Comparison of ENCODE assay signal across 15 cellular contexts in genomic region chr2:177782613-177783012, GRCh38.
DNase-seq lines count a peak whose midpoint lies in the region; ATAC-seq and TF ChIP-seq lines count a peak whose summit lies in the region.
"Had no signal": no experiment of that assay in that cellular context is flagged by ENCODE, and none has a peak within 500 bp of the region (broad histone marks: within the 10 kb centered on the region; RNA-seq: fewer than 3 reads in every experiment).

No MANE protein-coding gene starts in this region.

- H3K4me1 ChIP-seq in HEK293 (ENCODE audit: control insufficient read depth, insufficient read depth, low read length): peaks cover 4% of the 10 kb centered on the region; the same call in 1 of the 2 replicates
- no peaks in the 10 kb centered on the region for H3K4me1 ChIP-seq in thyroid gland
- H3K4me1 ChIP-seq: BE2C had no signal

- no peak for TF ChIP-seq CTCF in natural killer cell (IDR thresholded peaks at IDR 0.05)
- no peak for TF ChIP-seq CTCF in HEK293 (tag by site-specific recombination; IDR thresholded peaks at IDR 0.05)
- no peak for TF ChIP-seq CTCF in thyroid gland (IDR thresholded peaks at IDR 0.05)

- H3K9me3 ChIP-seq in HEK293 (ENCODE audit: control insufficient read depth, insufficient read depth, low read depth, low read length) (no peaks in the 10 kb centered on the region), thyroid gland (no peaks in the 10 kb centered on the region)
- H3K9me3 ChIP-seq: BE2C had no signal

- no peak overlapping the region for H3K4me3 Mint-ChIP-seq in natural killer cell
- H3K4me3 Mint-ChIP-seq in natural killer cell treated with Interleukin-12 subunit alpha and Interleukin-12 subunit beta and Interleukin-15 and Interleukin-18, amount 100 ng/mL, for 72 hours: no peak overlapping the region
- no peak overlapping the region for H3K4me3 Mint-ChIP-seq in central memory CD8-positive, alpha-beta T cell
- H3K4me3 Mint-ChIP-seq: CD14-positive monocyte; CD8-positive, alpha-beta T cell; H9 had no signal

- DNase-seq in natural killer cell (no peak), thyroid gland (no peak)
- no peak for DNase-seq in natural killer cell treated with Interleukin-12 subunit alpha and Interleukin-12 subunit beta and Interleukin-15 and Interleukin-18, amount 100 ng/mL, for 72 hours (ENCODE audit: low spot score)
- DNase-seq in central memory CD8-positive, alpha-beta T cell (ENCODE audit: low spot score in 2 of 2): no peak
- no peak for DNase-seq in central memory CD4-positive, alpha-beta T cell
- no peak for DNase-seq in activated CD8-positive, alpha-beta memory T cell treated with anti-CD3 and anti-CD28 coated beads for 24 hours
- DNase-seq: BE2C; CD8-positive, alpha-beta T cell; COR-L47; DND-41; GDM1; GOT3; H9 had no signal

- H3K36me3 Mint-ChIP-seq in natural killer cell: no peaks in the 10 kb centered on the region
- H3K36me3 Mint-ChIP-seq in natural killer cell treated with Interleukin-12 subunit alpha and Interleukin-12 subunit beta and Interleukin-15 and Interleukin-18, amount 100 ng/mL, for 72 hours: peaks cover 6% of the 10 kb centered on the region
- peaks cover 2% of the 10 kb centered on the region for H3K36me3 Mint-ChIP-seq in central memory CD8-positive, alpha-beta T cell (ENCODE audit: insufficient read depth)
- H3K36me3 Mint-ChIP-seq: CD14-positive monocyte; CD8-positive, alpha-beta T cell had no signal

- no peaks in the 10 kb centered on the region for H3K9me3 Mint-ChIP-seq in natural killer cell
- H3K9me3 Mint-ChIP-seq in natural killer cell treated with Interleukin-12 subunit alpha and Interleukin-12 subunit beta and Interleukin-15 and Interleukin-18, amount 100 ng/mL, for 72 hours: peaks cover 9% of the 10 kb centered on the region
- H3K9me3 Mint-ChIP-seq in central memory CD8-positive, alpha-beta T cell: no peaks in the 10 kb centered on the region
- H3K9me3 Mint-ChIP-seq: CD8-positive, alpha-beta T cell had no signal

- peaks cover 20 to 38% of the 10 kb centered on the region in 2 donors for H3K4me1 Mint-ChIP-seq in natural killer cell
- peaks cover 33 to 36% of the 10 kb centered on the region in 2 donors for H3K4me1 Mint-ChIP-seq in natural killer cell treated with Interleukin-12 subunit alpha and Interleukin-12 subunit beta and Interleukin-15 and Interleukin-18, amount 100 ng/mL, for 72 hours (ENCODE audit: low read depth in 2 of 2)
- H3K4me1 Mint-ChIP-seq in central memory CD8-positive, alpha-beta T cell: peaks cover 30% of the 10 kb centered on the region

- POLR2A ChIA-PET in HEK293 (lab: Yijun Ruan, JAX): no interaction called here

- ATAC-seq in natural killer cell: no peak
- no peak for ATAC-seq in natural killer cell treated with Interleukin-12 subunit alpha and Interleukin-12 subunit beta and Interleukin-15 and Interleukin-18, amount 100 ng/mL, for 72 hours
- ATAC-seq in central memory CD8-positive, alpha-beta T cell (replicated peaks; ENCODE audit: extremely low read depth, poor library complexity, severe bottlenecking): no peak
- ATAC-seq: CD8-positive, alpha-beta T cell had no signal

- H3K36me3 ChIP-seq in HEK293 (ENCODE audit: control insufficient read depth in 2 of 2, insufficient read depth in 1 of 2, low read length in 2 of 2): no peaks in the 10 kb centered on the region
- H3K36me3 ChIP-seq in thyroid gland: no peaks in the 10 kb centered on the region
- H3K36me3 ChIP-seq: BE2C had no signal

- CTCF ChIA-PET in HEK293 (lab: Yijun Ruan, JAX): interaction anchor here (0.6 to 2.1 kb wide), 4 partner anchors 10 to 347 kb away, joined by 3 to 10 read pairs (median 4); no protein-coding TSS in a partner anchor

- H3K4me3 ChIP-seq in HEK293 (ENCODE audit: low read depth, low read length): no peak overlapping the region
- H3K4me3 ChIP-seq in thyroid gland (replicated peaks in 1 of 3): no peak overlapping the region

- H3K27ac ChIP-seq in HEK293 (ENCODE audit: extremely low read depth, low read depth, low read length) (no peak overlapping the region), thyroid gland (no peak overlapping the region)

- H3K27me3 ChIP-seq in thyroid gland: no peaks in the 10 kb centered on the region
- H3K27me3 ChIP-seq: BE2C had no signal

- intact Hi-C loops in natural killer cell (cut with micrococcal nuclease) (no loop called here), thyroid gland (cut with DNase I) (no loop called here)

- TF ChIP-seq POLR2A in thyroid gland (IDR thresholded peaks at IDR 0.05): no peak

- peak overlapping the region; percentile 0 to 94 for H3K27ac Mint-ChIP-seq in natural killer cell
- peak overlapping the region in 1 of 2 donors; percentile 36 for H3K27ac Mint-ChIP-seq in natural killer cell treated with Interleukin-12 subunit alpha and Interleukin-12 subunit beta and Interleukin-15 and Interleukin-18, amount 100 ng/mL, for 72 hours
- peak overlapping the region; percentile 5 for H3K27ac Mint-ChIP-seq in central memory CD8-positive, alpha-beta T cell (ENCODE audit: low read depth)
- H3K27ac Mint-ChIP-seq: CD8-positive, alpha-beta T cell; H9 had no signal

- H3K27me3 Mint-ChIP-seq in natural killer cell (ENCODE audit: low read depth in 2 of 2): peaks cover 0 to 2% of the 10 kb centered on the region in 2 donors
- no peaks in the 10 kb centered on the region for H3K27me3 Mint-ChIP-seq in natural killer cell treated with Interleukin-12 subunit alpha and Interleukin-12 subunit beta and Interleukin-15 and Interleukin-18, amount 100 ng/mL, for 72 hours
- H3K27me3 Mint-ChIP-seq in central memory CD8-positive, alpha-beta T cell: peaks cover 8% of the 10 kb centered on the region

TF ChIP-seq in HEK293, 187 proteins besides CTCF, POLR2A, EP300 and RAD21:
- peak; percentile 50 for TF ChIP-seq PRDM1 (tag by site-specific recombination; IDR thresholded peaks at IDR 0.05)
- no peak for TF ChIP-seq ZNF585B (tag by site-specific recombination; IDR thresholded peaks at IDR 0.05)
- TF ChIP-seq ZNF16 (tag by site-specific recombination; IDR thresholded peaks at IDR 0.05; ENCODE audit: low read depth): no peak
- no peak for TF ChIP-seq ZNF514 (tag by site-specific recombination; IDR thresholded peaks at IDR 0.05)
- no peak for TF ChIP-seq ZNF660 (tag by site-specific recombination; IDR thresholded peaks at IDR 0.05)
- peak; percentile 67 for TF ChIP-seq ZNF366 (tag by site-specific recombination; conservative IDR thresholded peaks at IDR 0.05)
- TF ChIP-seq ZNF416 (tag by site-specific recombination; IDR thresholded peaks at IDR 0.05): no peak
TF ChIP-seq in HEK293: peak in this region for 2.
